Comparison of ENCODE assay signal across 22 cellular contexts in the genomic region with DNA sequence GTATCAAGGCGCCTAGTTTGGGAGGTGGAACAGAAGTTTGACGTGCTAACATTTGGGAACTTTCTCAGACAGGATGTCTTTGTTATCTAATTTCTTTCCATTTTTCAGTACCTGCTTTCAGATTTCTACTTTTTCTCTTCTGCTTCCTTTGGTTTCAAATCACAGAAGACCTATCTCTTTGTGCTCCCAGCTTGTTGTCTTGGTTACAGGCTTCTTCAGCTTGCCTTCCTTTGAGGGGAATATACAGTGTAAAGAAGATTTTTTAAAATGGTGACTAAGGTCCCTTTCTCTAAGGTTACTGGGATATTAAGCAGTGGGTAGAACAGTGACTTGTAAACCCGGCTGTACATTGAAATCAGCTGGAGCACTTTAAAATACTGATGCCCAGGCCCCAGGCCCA.
"Had no signal": no experiment of that assay in that cellular context is flagged by ENCODE, and none has a peak within 500 bp of the region (broad histone marks: within the 10 kb centered on the region; RNA-seq: fewer than 3 reads in every experiment).

No MANE protein-coding gene starts in this region.

- H3K27me3 Mint-ChIP-seq: activated CD4-positive, alpha-beta T cell treated with anti-CD3 and anti-CD28 coated beads, Interleukin-2, amount 10 ng/mL, durations not matched to agents 24 days and 14 days; activated CD8-positive, alpha-beta memory T cell treated with anti-CD3 and anti-CD28 coated beads, Interleukin-2, amount 10 ng/mL, durations not matched to agents 7 days and 5 days; activated CD8-positive, alpha-beta T cell treated with anti-CD3 and anti-CD28 coated beads for 36 hours; activated naive CD4-positive, alpha-beta T cell treated with anti-CD3 and anti-CD28 coated beads, Interleukin-2, amount 50 U/mL, for 24 hours; natural killer cell treated with Interleukin-12 subunit alpha and Interleukin-12 subunit beta and Interleukin-15 and Interleukin-18, amount 100 ng/mL, for 72 hours; T-helper 17 cell had no signal

- DNase-seq: activated CD4-positive, alpha-beta T cell treated with anti-CD3 and anti-CD28 coated beads, Interleukin-2, amount 10 ng/mL, durations not matched to agents 24 days and 14 days; activated CD4-positive, CD25-positive, alpha-beta regulatory T cell; activated CD8-positive, alpha-beta memory T cell treated with anti-CD3 and anti-CD28 coated beads, Interleukin-2, amount 10 ng/mL, durations not matched to agents 7 days and 5 days; activated CD8-positive, alpha-beta T cell treated with anti-CD3 and anti-CD28 coated beads for 36 hours; activated gamma-delta T cell; activated T-cell treated with anti-CD3 and anti-CD28 coated beads for 4 hours; aorta; central memory CD4-positive, alpha-beta T cell; dorsolateral prefrontal cortex; heart right ventricle; islet precursor cell; left cardiac atrium; occipital lobe; posterior cingulate gyrus; stimulated activated CD4-positive, alpha-beta T cell treated with anti-CD3 and anti-CD28 coated beads, Interleukin-4, amount 100 ng/mL, for 1 hour; stimulated activated naive CD4-positive, alpha-beta T cell treated with Interleukin-2 at 50 U/mL for 16 hours; T-helper 17 cell; upper lobe of left lung had no signal

- H3K4me1 ChIP-seq: heart right ventricle, upper lobe of left lung had no signal

- H3K4me3 Mint-ChIP-seq: activated CD4-positive, alpha-beta T cell treated with anti-CD3 and anti-CD28 coated beads, Interleukin-2, amount 10 ng/mL, durations not matched to agents 24 days and 14 days; activated CD8-positive, alpha-beta memory T cell treated with anti-CD3 and anti-CD28 coated beads, Interleukin-2, amount 10 ng/mL, durations not matched to agents 7 days and 5 days; activated CD8-positive, alpha-beta T cell treated with anti-CD3 and anti-CD28 coated beads for 36 hours; activated naive CD4-positive, alpha-beta T cell treated with anti-CD3 and anti-CD28 coated beads, Interleukin-2, amount 50 U/mL, for 24 hours; activated T-helper 1 cell treated with anti-CD3 and anti-CD28 coated beads, Interleukin-12 subunit alpha, Interleukin-12 subunit beta, Interleukin-2, Interleukin-4 antibody, amounts not matched to agents 30 ng/mL and 10 ng/mL and 1 ng/mL, durations not matched to agents 14 hours and 24 hours and 36 hours; natural killer cell treated with Interleukin-12 subunit alpha and Interleukin-12 subunit beta and Interleukin-15 and Interleukin-18, amount 100 ng/mL, for 72 hours; T-helper 17 cell had no signal

- H3K4me3 ChIP-seq: dorsolateral prefrontal cortex, heart right ventricle, upper lobe of left lung had no signal

- H3K9me3 Mint-ChIP-seq: activated CD4-positive, alpha-beta T cell treated with anti-CD3 and anti-CD28 coated beads, Interleukin-2, amount 10 ng/mL, durations not matched to agents 24 days and 14 days; activated CD8-positive, alpha-beta T cell treated with anti-CD3 and anti-CD28 coated beads for 36 hours; activated naive CD4-positive, alpha-beta T cell treated with anti-CD3 and anti-CD28 coated beads, Interleukin-2, amount 50 U/mL, for 24 hours; activated T-helper 1 cell treated with anti-CD3 and anti-CD28 coated beads, Interleukin-12 subunit alpha, Interleukin-12 subunit beta, Interleukin-2, Interleukin-4 antibody, amounts not matched to agents 30 ng/mL and 10 ng/mL and 1 ng/mL, durations not matched to agents 14 hours and 24 hours and 36 hours had no signal

- ATAC-seq: activated CD8-positive, alpha-beta memory T cell treated with anti-CD3 and anti-CD28 coated beads, Interleukin-2, amount 10 ng/mL, durations not matched to agents 7 days and 5 days; activated CD8-positive, alpha-beta T cell treated with anti-CD3 and anti-CD28 coated beads for 36 hours; heart right ventricle; left cardiac atrium; natural killer cell treated with Interleukin-12 subunit alpha and Interleukin-12 subunit beta and Interleukin-15 and Interleukin-18, amount 100 ng/mL, for 72 hours; T-helper 17 cell had no signal

- H3K27ac ChIP-seq: epithelial cell of prostate, heart right ventricle, upper lobe of left lung had no signal

- H3K27me3 ChIP-seq: upper lobe of left lung had no signal

- H3K9me3 ChIP-seq: heart right ventricle, upper lobe of left lung had no signal

- H3K27ac Mint-ChIP-seq: activated CD4-positive, alpha-beta T cell treated with anti-CD3 and anti-CD28 coated beads, Interleukin-2, amount 10 ng/mL, durations not matched to agents 24 days and 14 days; activated CD8-positive, alpha-beta memory T cell treated with anti-CD3 and anti-CD28 coated beads, Interleukin-2, amount 10 ng/mL, durations not matched to agents 7 days and 5 days; activated CD8-positive, alpha-beta T cell treated with anti-CD3 and anti-CD28 coated beads for 36 hours; activated naive CD4-positive, alpha-beta T cell treated with anti-CD3 and anti-CD28 coated beads, Interleukin-2, amount 50 U/mL, for 24 hours; activated T-helper 1 cell treated with anti-CD3 and anti-CD28 coated beads, Interleukin-12 subunit alpha, Interleukin-12 subunit beta, Interleukin-2, Interleukin-4 antibody, amounts not matched to agents 30 ng/mL and 10 ng/mL and 1 ng/mL, durations not matched to agents 14 hours and 24 hours and 36 hours; natural killer cell treated with Interleukin-12 subunit alpha and Interleukin-12 subunit beta and Interleukin-15 and Interleukin-18, amount 100 ng/mL, for 72 hours; T-helper 17 cell had no signal
